23 cellular contexts compared by ENCODE assay signal in genomic region chr2:222756362-222756831, GRCh38.
DNase-seq lines count a peak whose midpoint lies in the region; ATAC-seq, FAIRE-seq and TF ChIP-seq lines count a peak whose summit lies in the region.
"Had no signal": no experiment of that assay in that cellular context is flagged by ENCODE, and none has a peak within 500 bp of the region (broad histone marks: within the 10 kb centered on the region; RNA-seq: fewer than 3 reads in every experiment).

No MANE protein-coding gene starts in this region.

- no peak overlapping the region for H2BK5ac ChIP-seq in mesenchymal stem cell (ENCODE audit: low read depth, low read length, poor library complexity, severe bottlenecking)

- H3K36me3 ChIP-seq in HCT116 (ENCODE audit: control insufficient read depth in 1 of 2, insufficient read depth in 2 of 2, low read length in 2 of 2) (no peaks in the 10 kb centered on the region), astrocyte (ENCODE audit: insufficient read depth, low read length) (no peaks in the 10 kb centered on the region), mesenchymal stem cell (ENCODE audit: control insufficient read depth in 1 of 2, insufficient read depth in 2 of 2, low read depth in 1 of 2, low read length in 2 of 2) (no peaks in the 10 kb centered on the region), HAP-1 (replicated peaks) (no peaks in the 10 kb centered on the region)
- H3K36me3 ChIP-seq: heart right ventricle had no signal

- no peak overlapping the region for H3K14ac ChIP-seq in mesenchymal stem cell (ENCODE audit: low read length in 2 of 2)

- no peaks in the 10 kb centered on the region for H4K20me1 ChIP-seq in HCT116 (ENCODE audit: insufficient read depth)
- no peaks in the 10 kb centered on the region for H4K20me1 ChIP-seq in astrocyte (ENCODE audit: insufficient read depth, low read length)

- no peak for FAIRE-seq in A549 (lab: Jason Lieb, UNC)
- FAIRE-seq in astrocyte (lab: Jason Lieb, UNC): no peak
- FAIRE-seq: endometrium, GM12891, TTC549 had no signal

- in situ Hi-C loops in HAP-1 (cut with MboI; ENCODE audit: low sequenced_read_pairs): no loop called here

- POLR2A ChIA-PET in A549 (lab: Yijun Ruan, JAX) (no interaction called here), HCT116 (lab: Charles Lee) (no interaction called here)

- TF ChIP-seq EP300 in A549 (IDR thresholded peaks at IDR 0.05): no peak

- peak overlapping the region; percentile 20 for H2AK5ac ChIP-seq in mesenchymal stem cell (ENCODE audit: low read length, severe bottlenecking)

- H3K4me3 Mint-ChIP-seq in astrocyte (ENCODE audit: unreplicated experiment) (no peak overlapping the region), endothelial cell (ENCODE audit: unreplicated experiment) (no peak overlapping the region)
- H3K4me3 Mint-ChIP-seq: activated naive CD8-positive, alpha-beta T cell treated with anti-CD3 and anti-CD28 coated beads, Interleukin-2, amount 10 ng/mL, durations not matched to agents 7 days and 5 days; brain; T-cell had no signal

- H3K9me3 ChIP-seq in A549 (no peaks in the 10 kb centered on the region), HCT116 (ENCODE audit: control insufficient read depth in 1 of 2, insufficient read depth in 1 of 2, low read depth in 1 of 2, low read length in 2 of 2) (no peaks in the 10 kb centered on the region), astrocyte (ENCODE audit: insufficient read depth, low read depth, low read length) (no peaks in the 10 kb centered on the region), mesenchymal stem cell (ENCODE audit: control insufficient read depth, low read length) (no peaks in the 10 kb centered on the region), HAP-1 (no peaks in the 10 kb centered on the region)
- H3K9me3 ChIP-seq: heart right ventricle, testis had no signal

- peak overlapping the region; percentile 100 for H2AFZ ChIP-seq in HCT116 (ENCODE audit: low read depth, low read length, poor library complexity, severe bottlenecking)
- peak overlapping the region; percentile 0 for H2AFZ ChIP-seq in astrocyte (ENCODE audit: low read depth, low read length)
- H2AFZ ChIP-seq in mesenchymal stem cell (ENCODE audit: low read depth, low read length): peak overlapping the region; percentile 36

- H3K4me1 ChIP-seq in A549: peaks cover 17% of the 10 kb centered on the region
- H3K4me1 ChIP-seq in HCT116 (ENCODE audit: control insufficient read depth in 1 of 2, insufficient read depth in 2 of 2, low read length in 2 of 2): peaks cover 9 to 16% of the 10 kb centered on the region in 2 experiments
- H3K4me1 ChIP-seq in astrocyte (ENCODE audit: insufficient read depth, low read length): peaks cover 19% of the 10 kb centered on the region
- H3K4me1 ChIP-seq in mesenchymal stem cell (ENCODE audit: control insufficient read depth, insufficient read depth, low read depth, low read length): peaks cover 7% of the 10 kb centered on the region
- H3K4me1 ChIP-seq in HAP-1: peaks cover 33% of the 10 kb centered on the region

- ATAC-seq in A549 (peak; percentile 53 to 64), HCT116 (peak; percentile 43; the same call in 1 of the 2 replicates), Right ventricle myocardium superior (ENCODE audit: poor library complexity) (no peak)
- ATAC-seq: heart right ventricle, right cardiac atrium, T-cell had no signal

- no peak overlapping the region for H3K23ac ChIP-seq in mesenchymal stem cell (ENCODE audit: low read length in 2 of 2)

- H3K4me2 ChIP-seq in A549: peak overlapping the region; percentile 62
- H3K4me2 ChIP-seq in HCT116 (ENCODE audit: low read length): peak overlapping the region; percentile 71
- H3K4me2 ChIP-seq in astrocyte (ENCODE audit: low read length): peak overlapping the region; percentile 77
- H3K4me2 ChIP-seq in mesenchymal stem cell (ENCODE audit: low read length, poor library complexity, severe bottlenecking): no peak overlapping the region

- 53% methylated on average over 3 of the region's 3 CpGs for WGBS in A549 (ENCODE audit: missing lambda C conversion rate)
- 28% methylated on average over 3 of the region's 3 CpGs for WGBS in mesenchymal stem cell

- H3K79me1 ChIP-seq in mesenchymal stem cell (replicated peaks; ENCODE audit: low read length, poor library complexity, severe bottlenecking): no peaks in the 10 kb centered on the region

- H2BK15ac ChIP-seq in mesenchymal stem cell (ENCODE audit: low read depth, poor library complexity, severe bottlenecking): no peak overlapping the region

- H3K27me3 ChIP-seq in HCT116 (ENCODE audit: insufficient read depth, low read length) (no peaks in the 10 kb centered on the region), astrocyte (ENCODE audit: insufficient read depth, low read length) (no peaks in the 10 kb centered on the region), mesenchymal stem cell (ENCODE audit: control insufficient read depth in 1 of 2, insufficient read depth in 1 of 2, low read length in 2 of 2) (no peaks in the 10 kb centered on the region), HAP-1 (ENCODE audit: low read depth) (no peaks in the 10 kb centered on the region)
- H3K27me3 ChIP-seq: heart right ventricle, testis had no signal

- no peak for TF ChIP-seq RAD21 in A549 (conservative IDR thresholded peaks at IDR 0.05 in 1 of 2, IDR thresholded peaks at IDR 0.05 in 1 of 2)
- TF ChIP-seq RAD21 in HCT116 (IDR thresholded peaks at IDR 0.05; ENCODE audit: low read depth): no peak

- no peaks in the 10 kb centered on the region for H3K79me2 ChIP-seq in HCT116 (ENCODE audit: insufficient read depth, low read length)
- H3K79me2 ChIP-seq in astrocyte (ENCODE audit: insufficient read depth, low read length): no peaks in the 10 kb centered on the region

- peak overlapping the region; percentile 80 to 81 for H3K27ac ChIP-seq in A549
- no peak overlapping the region for H3K27ac ChIP-seq in HCT116 (ENCODE audit: low read depth, low read length)
- peak overlapping the region; percentile 2 for H3K27ac ChIP-seq in astrocyte (ENCODE audit: low read depth, low read length)
- H3K27ac ChIP-seq in mesenchymal stem cell (ENCODE audit: low read length, poor library complexity, severe bottlenecking): peak overlapping the region; percentile 38
- H3K27ac ChIP-seq: C4-2B, heart right ventricle, testis had no signal

- CTCF ChIA-PET in A549 (lab: Yijun Ruan, JAX) (interaction anchor here (0.9 to 1.2 kb wide), 2 partner anchors 30 to 41 kb away, joined by 3 read pairs; no protein-coding TSS in a partner anchor), HCT116 (lab: Charles Lee) (interaction anchor here (0.7 kb wide), 1 partner anchor 142 kb away, joined by 5 read pairs; no protein-coding TSS in a partner anchor)

- H3K9me2 ChIP-seq in HCT116 (ENCODE audit: insufficient read depth): no peaks in the 10 kb centered on the region

- RAD21 ChIA-PET in HCT116 (lab: Charles Lee; ENCODE audit: low non-redundant PET in 1 of 2, low total read pairs in 2 of 2, uncharacterized antibody in 2 of 2, unreplicated experiment in 2 of 2): no interaction called here

- no peak for TF ChIP-seq POLR2A in A549 (IDR thresholded peaks at IDR 0.05; ENCODE audit: low read length)
- TF ChIP-seq POLR2A in HCT116 (IDR thresholded peaks at IDR 0.05; ENCODE audit: borderline replicate concordance, extremely low read depth, insufficient read depth, insufficient read length): no peak

- H4K8ac ChIP-seq in mesenchymal stem cell (ENCODE audit: low read length): peak overlapping the region; percentile 70

- TF ChIP-seq CTCF in A549 (IDR thresholded peaks at IDR 0.05) (no peak), HCT116 (IDR thresholded peaks at IDR 0.05 in 2 of 3, conservative IDR thresholded peaks at IDR 0.05 in 1 of 3; ENCODE audit: borderline replicate concordance in 1 of 3, insufficient read depth in 1 of 3, low read depth in 2 of 3, low read length in 2 of 3) (no peak), astrocyte (IDR thresholded peaks at IDR 0.05; ENCODE audit: insufficient read depth, low read depth, low read length) (no peak), endothelial cell (IDR thresholded peaks at IDR 0.05; ENCODE audit: unreplicated experiment) (no peak)

- no peak overlapping the region for H2BK120ac ChIP-seq in mesenchymal stem cell (ENCODE audit: low read depth, low read length)

- intact Hi-C loops in HCT116 (cut with micrococcal nuclease) (no loop called here), Right ventricle myocardium superior (cut with DNase I) (no loop called here)

- no peak overlapping the region for H3K4me3 ChIP-seq in A549
- H3K4me3 ChIP-seq in HCT116 (replicated peaks in 1 of 2; ENCODE audit: low read depth in 1 of 2, low read length in 2 of 2): no peak overlapping the region
- no peak overlapping the region for H3K4me3 ChIP-seq in astrocyte (ENCODE audit: insufficient read depth, low read depth, low read length)
- H3K4me3 ChIP-seq in mesenchymal stem cell (ENCODE audit: insufficient read depth in 1 of 2, low read depth in 1 of 2, low read length in 2 of 2): no peak overlapping the region
- no peak overlapping the region for H3K4me3 ChIP-seq in HAP-1
- H3K4me3 ChIP-seq: heart right ventricle, testis had no signal

- H3K27me3 Mint-ChIP-seq in astrocyte (ENCODE audit: low read depth, unreplicated experiment) (no peaks in the 10 kb centered on the region), endothelial cell (ENCODE audit: unreplicated experiment) (peaks cover 1% of the 10 kb centered on the region)
- H3K27me3 Mint-ChIP-seq: brain, T-cell had no signal

- H3K4me1 Mint-ChIP-seq in astrocyte (ENCODE audit: low read depth, unreplicated experiment) (peaks cover 30% of the 10 kb centered on the region), endothelial cell (ENCODE audit: unreplicated experiment) (peaks cover 15% of the 10 kb centered on the region)

- H3K9ac ChIP-seq in HCT116 (ENCODE audit: low read length) (no peak overlapping the region), astrocyte (ENCODE audit: low read length) (no peak overlapping the region), mesenchymal stem cell (ENCODE audit: low read length) (no peak overlapping the region)

- no peak overlapping the region for H4K91ac ChIP-seq in mesenchymal stem cell (ENCODE audit: low read length)

- H3K9me3 Mint-ChIP-seq in astrocyte (ENCODE audit: unreplicated experiment) (no peaks in the 10 kb centered on the region), endothelial cell (ENCODE audit: unreplicated experiment) (no peaks in the 10 kb centered on the region)
- H3K9me3 Mint-ChIP-seq: activated naive CD8-positive, alpha-beta T cell treated with anti-CD3 and anti-CD28 coated beads, Interleukin-2, amount 10 ng/mL, durations not matched to agents 7 days and 5 days; activated T-helper 2 cell treated with anti-CD3 and anti-CD28 coated beads, Interferon-gamma antibody, Interleukin-2, Interleukin-4, amounts not matched to agents 10 μg/mL and 5 μg/mL and 100 μg/mL, durations not matched to agents 14 hours and 24 hours and 36 hours; T-cell had no signal

- no TSS peak for BruUV-seq in HCT116 (replicated peaks; lab: Mats Ljungman, UMichigan)

- no peaks in the 10 kb centered on the region for H3K36me3 Mint-ChIP-seq in astrocyte (ENCODE audit: low read depth, unreplicated experiment)
- no peaks in the 10 kb centered on the region for H3K36me3 Mint-ChIP-seq in endothelial cell (ENCODE audit: low read depth, unreplicated experiment)
- H3K36me3 Mint-ChIP-seq: activated naive CD8-positive, alpha-beta T cell treated with anti-CD3 and anti-CD28 coated beads, Interleukin-2, amount 10 ng/mL, durations not matched to agents 7 days and 5 days; brain; T-cell had no signal

- H3K18ac ChIP-seq in mesenchymal stem cell (ENCODE audit: low read depth in 1 of 2, low read length in 2 of 2): peak overlapping the region; percentile 6 to 40

- no peak for DNase-seq in A549 (ENCODE audit: low read depth in 1 of 2, low spot score in 1 of 2)
- DNase-seq in HCT116 (ENCODE audit: low read depth, low spot score): no peak
- no peak for DNase-seq in astrocyte (ENCODE audit: low read depth)
- DNase-seq in mesenchymal stem cell: no peak
- DNase-seq in endothelial cell (ENCODE audit: low spot score): no peak
- no peak for DNase-seq in Right ventricle myocardium superior
- DNase-seq in activated CD4-positive, alpha-beta T cell treated with anti-CD3 and anti-CD28 coated beads, Interleukin-2, amount 50 U/mL, for 4 hours: no peak
- DNase-seq in HAP-1 (ENCODE audit: low spot score in 2 of 2): no peak
- DNase-seq: activated naive CD8-positive, alpha-beta T cell treated with anti-CD3 and anti-CD28 coated beads, Interleukin-2, amount 10 ng/mL, durations not matched to agents 7 days and 5 days; GOT3; heart right ventricle; NCI-H526; nucleus accumbens; right cardiac atrium; SIG-M5; T-cell; testis had no signal

- H2BK12ac ChIP-seq in mesenchymal stem cell (ENCODE audit: low read length in 2 of 2): peak overlapping the region; percentile 44 to 45

- H3K27ac Mint-ChIP-seq in astrocyte (ENCODE audit: unreplicated experiment) (peak overlapping the region; percentile 90), endothelial cell (ENCODE audit: unreplicated experiment) (no peak overlapping the region)
- H3K27ac Mint-ChIP-seq: activated naive CD8-positive, alpha-beta T cell treated with anti-CD3 and anti-CD28 coated beads, Interleukin-2, amount 10 ng/mL, durations not matched to agents 7 days and 5 days; activated T-helper 2 cell treated with anti-CD3 and anti-CD28 coated beads, Interferon-gamma antibody, Interleukin-2, Interleukin-4, amounts not matched to agents 10 μg/mL and 5 μg/mL and 100 μg/mL, durations not matched to agents 14 hours and 24 hours and 36 hours; brain; T-cell had no signal

- no peak overlapping the region for H3K4ac ChIP-seq in mesenchymal stem cell (ENCODE audit: low read depth in 1 of 2, low read length in 2 of 2)

Comparison
In these comparisons a context has a peak if more than half of its experiments do, and no peak if none do; other contexts are left out.
1. H2AFZ ChIP-seq: peak in every context shown above with its lines; median percentile 100 in HCT116; 36 in mesenchymal stem cell; 0 in astrocyte.